8 cellular contexts compared by ENCODE assay signal in genomic region chr20:57748601-57749130, GRCh38. TPM values are rescaled to one million over a fixed set of nuclear protein-coding genes. Genes with fewer than 3 reads are reported as not detected.
DNase-seq lines count a peak whose midpoint lies in the region; ATAC-seq and TF ChIP-seq lines count a peak whose summit lies in the region.

No MANE protein-coding gene starts in this region.

- H3K4me1 Mint-ChIP-seq in brain = peaks cover 39% of the 10 kb centered on the region

- peaks cover 7% of the 10 kb centered on the region for H3K27me3 Mint-ChIP-seq in brain

- peak overlapping the region; percentile 31 to 92 (median 90) for H3K27ac Mint-ChIP-seq in brain

- DNase-seq in GM19238 (ENCODE audit: insufficient read length, low spot score) (peak; percentile 39), NCI-H146 (lab: John Stamatoyannopoulos, UW) (peak; percentile 89), UCSD-AML1 (lab: John Stamatoyannopoulos, UW; ENCODE audit: unreplicated experiment) (peak; percentile 89), kidney glomerular epithelial cell (lab: John Stamatoyannopoulos, UW) (peak; percentile 95), G401 (ENCODE audit: low spot score) (no peak)
- DNase-seq in stimulated activated CD4-positive, alpha-beta T cell treated with anti-CD3 and anti-CD28 coated beads, Interleukin-15, amount 100 ng/mL, for 48 hours (ENCODE audit: low read depth in 2 of 2) = peak; percentile 13 to 20

- peaks cover 0 to 7% (median 3%) of the 10 kb centered on the region in 5 experiments for H3K9me3 Mint-ChIP-seq in brain

- ATAC-seq in GM18867 (IDR thresholded peaks at IDR 0.05; ENCODE audit: unreplicated experiment) = no peak

- in situ Hi-C loops in G401 (cut with HindIII; ENCODE audit: low sequenced_read_pairs) = no loop called here

- no peak for TF ChIP-seq CTCF in brain (conservative IDR thresholded peaks at IDR 0.05)

- peak overlapping the region in 3 of 5 experiments; percentile 58 to 78 (median 73) for H3K4me3 Mint-ChIP-seq in brain

- H3K36me3 Mint-ChIP-seq in brain = no peaks in the 10 kb centered on the region

RNA-seq across cellular contexts. Expression of gene PMEPA1, which starts 38.9 kb away (rescaled TPM):
- polyA plus RNA-seq in brain (ENCODE audit: insufficient read depth, low read depth, low replicate concordance) = 43.8 TPM
- 0.49 and 0.58 TPM in 2 replicates for total RNA-seq in G401 (2014; rRNA removed; shearing (Covaris generic))
